18 cellular contexts compared by ENCODE assay signal in the genomic region with DNA sequence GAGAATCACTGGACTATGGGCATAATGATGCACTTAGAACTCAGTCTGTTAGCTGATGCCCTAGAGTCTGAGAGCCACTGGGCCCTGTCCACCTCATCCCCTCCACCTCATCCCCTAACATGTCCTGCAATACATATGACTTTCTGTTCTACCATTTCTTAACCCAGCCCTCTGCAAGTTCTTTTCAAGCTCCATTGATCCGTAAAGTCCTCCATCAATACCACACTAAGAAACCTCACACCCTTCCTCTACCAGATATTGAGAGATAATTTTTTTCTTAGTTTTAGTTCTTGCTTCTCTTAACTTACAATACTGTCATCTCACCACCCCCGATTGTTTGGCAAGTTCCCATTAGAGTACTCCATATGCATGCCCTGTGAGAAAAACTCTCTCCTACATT. TPM values are rescaled to one million over a fixed set of nuclear protein-coding genes. Genes with fewer than 3 reads are reported as not detected.
DNase-seq lines count a peak whose midpoint lies in the region; ATAC-seq, FAIRE-seq and TF ChIP-seq lines count a peak whose summit lies in the region.
"Had no signal": no experiment of that assay in that cellular context is flagged by ENCODE, and none has a peak within 500 bp of the region (broad histone marks: within the 10 kb centered on the region; RNA-seq: fewer than 3 reads in every experiment).

No MANE protein-coding gene starts in this region.

- ATAC-seq in GM21390 (IDR thresholded peaks at IDR 0.05; ENCODE audit: unreplicated experiment) = peak; percentile 81
- ATAC-seq in HG02981 (IDR thresholded peaks at IDR 0.05; ENCODE audit: unreplicated experiment) = peak; percentile 55
- ATAC-seq in CD8-positive, alpha-beta T cell = no peak
- ATAC-seq in body of pancreas = no peak
- ATAC-seq: natural killer cell had no signal

- peaks cover 21% of the 10 kb centered on the region for H3K4me1 ChIP-seq in OCI-LY3 (ENCODE audit: low read length)
- H3K4me1 ChIP-seq in CD8-positive, alpha-beta T cell (ENCODE audit: insufficient read depth, low read length) = no peaks in the 10 kb centered on the region
- no peaks in the 10 kb centered on the region for H3K4me1 ChIP-seq in body of pancreas
- H3K4me1 ChIP-seq: upper lobe of left lung had no signal

- H3K9ac ChIP-seq in OCI-LY3 (ENCODE audit: low read length) = no peak overlapping the region

- no peaks in the 10 kb centered on the region for H3K79me2 ChIP-seq in OCI-LY3 (ENCODE audit: low read length)

- H3K36me3 Mint-ChIP-seq in CD8-positive, alpha-beta T cell = no peaks in the 10 kb centered on the region
- H3K36me3 Mint-ChIP-seq: natural killer cell had no signal

- DNase-seq in GM18507 (ENCODE audit: extremely low spot score, insufficient read length, low read depth) (no peak), COR-L47 (lab: John Stamatoyannopoulos, UW) (no peak), body of pancreas (no peak), NCI-H146 treated with DMSO at 0.1 percent for 48 hours (lab: John Stamatoyannopoulos, UW; ENCODE audit: unreplicated experiment) (no peak)
- no peak for DNase-seq in CD8-positive, alpha-beta T cell
- DNase-seq: activated CD4-positive, alpha-beta T cell treated with anti-CD3 and anti-CD28 coated beads, Interleukin-2, amount 50 U/mL, for 4 hours; DMS153; natural killer cell; NCI-H1436; NCI-H526; retina; stimulated activated CD4-positive, alpha-beta T cell treated with anti-CD3 and anti-CD28 coated beads, Interleukin-1b, Interleukin-23, amount 100 ng/mL, for 48 hours; T-helper 9 cell; upper lobe of left lung had no signal

- peaks cover 2% of the 10 kb centered on the region for H3K27me3 Mint-ChIP-seq in CD8-positive, alpha-beta T cell (ENCODE audit: low read depth)

- FAIRE-seq in GM18507 (lab: Jason Lieb, UNC) = peak; percentile 85

- POLR2A ChIA-PET in CD8-positive, alpha-beta T cell (lab: Charles Lee) = no interaction called here

- H2AFZ ChIP-seq in OCI-LY3 (ENCODE audit: low read depth, low read length) = no peak overlapping the region

- H3K4me3 Mint-ChIP-seq in CD8-positive, alpha-beta T cell = no peak overlapping the region
- H3K4me3 Mint-ChIP-seq: natural killer cell had no signal

- intact Hi-C loops in CD8-positive, alpha-beta T cell (cut with DNase I, micrococcal nuclease) = no loop called here
- intact Hi-C loops in body of pancreas (cut with DNase I) = loop anchor here (10.0 kb wide), 2 partner anchors 119 to 549 kb away; a partner anchor contains a TSS

- no peaks in the 10 kb centered on the region for H4K20me1 ChIP-seq in OCI-LY3 (ENCODE audit: insufficient read depth, low read length)

- H3K4me1 Mint-ChIP-seq in CD8-positive, alpha-beta T cell (ENCODE audit: low read depth) = no peaks in the 10 kb centered on the region

- no peak overlapping the region for H3K27ac Mint-ChIP-seq in CD8-positive, alpha-beta T cell
- H3K27ac Mint-ChIP-seq: natural killer cell had no signal

- H3K9me3 ChIP-seq in OCI-LY3 (ENCODE audit: insufficient read depth, low read length) (no peaks in the 10 kb centered on the region), body of pancreas (no peaks in the 10 kb centered on the region)
- no peaks in the 10 kb centered on the region for H3K9me3 ChIP-seq in CD8-positive, alpha-beta T cell (ENCODE audit: low read length)
- H3K9me3 ChIP-seq: upper lobe of left lung had no signal

- H3K9me3 Mint-ChIP-seq in CD8-positive, alpha-beta T cell = no peaks in the 10 kb centered on the region
- H3K9me3 Mint-ChIP-seq: natural killer cell had no signal

- no peak for TF ChIP-seq POLR2A in body of pancreas (IDR thresholded peaks at IDR 0.05)

- TF ChIP-seq CTCF in OCI-LY3 (IDR thresholded peaks at IDR 0.05; ENCODE audit: low read depth, low read length) (no peak), body of pancreas (IDR thresholded peaks at IDR 0.05) (no peak)
- TF ChIP-seq CTCF in CD8-positive, alpha-beta T cell (IDR thresholded peaks at IDR 0.05) = no peak

- 71 to 72% methylated on average over 2 of the region's 2 CpGs for WGBS in body of pancreas, 2 donors

- H3K4me2 ChIP-seq in OCI-LY3 (ENCODE audit: low read length) = peak overlapping the region; percentile 3; the same call in 1 of the 2 replicates

- H3K4me3 ChIP-seq in OCI-LY3 (ENCODE audit: low read length) = no peak overlapping the region
- H3K4me3 ChIP-seq in CD8-positive, alpha-beta T cell (ENCODE audit: low read depth, low read length) = no peak overlapping the region
- H3K4me3 ChIP-seq in body of pancreas = no peak overlapping the region
- H3K4me3 ChIP-seq: upper lobe of left lung had no signal

- no peak overlapping the region for H3K27ac ChIP-seq in OCI-LY3 (ENCODE audit: low read length)
- H3K27ac ChIP-seq in CD8-positive, alpha-beta T cell (ENCODE audit: low read depth, low read length) = no peak overlapping the region
- H3K27ac ChIP-seq in body of pancreas = no peak overlapping the region
- H3K27ac ChIP-seq: upper lobe of left lung had no signal

- H3K27me3 ChIP-seq in OCI-LY3 (ENCODE audit: low read depth, low read length) = peaks cover 59% of the 10 kb centered on the region
- no peaks in the 10 kb centered on the region for H3K27me3 ChIP-seq in CD8-positive, alpha-beta T cell (ENCODE audit: insufficient read depth, low read length)
- H3K27me3 ChIP-seq in body of pancreas = no peaks in the 10 kb centered on the region
- H3K27me3 ChIP-seq: upper lobe of left lung had no signal

- CTCF ChIA-PET in CD8-positive, alpha-beta T cell (lab: Charles Lee) = no interaction called here

- no peaks in the 10 kb centered on the region for H3K36me3 ChIP-seq in OCI-LY3 (replicated peaks; ENCODE audit: low read depth, low read length)
- H3K36me3 ChIP-seq in CD8-positive, alpha-beta T cell (ENCODE audit: insufficient read depth, low read length) = no peaks in the 10 kb centered on the region
- no peaks in the 10 kb centered on the region for H3K36me3 ChIP-seq in body of pancreas (replicated peaks in 1 of 2; ENCODE audit: insufficient read depth in 1 of 2, low read depth in 2 of 2)
- H3K36me3 ChIP-seq: upper lobe of left lung had no signal

RNA-seq across cellular contexts. Expression of gene FCRL4, which starts 22.1 kb away (rescaled TPM):
- total RNA-seq in CD8-positive, alpha-beta T cell = not detected
- not detected for total RNA-seq in body of pancreas
- total RNA-seq: liver, natural killer cell, upper lobe of left lung had no signal

RNA-seq across cellular contexts. Expression of gene FCRL5, which starts 23.4 kb away (rescaled TPM):
- total RNA-seq in CD8-positive, alpha-beta T cell = under 1 TPM; 0.60 to 0.64 TPM
- under 1 TPM; 0.33 to 0.52 TPM for total RNA-seq in body of pancreas

Comparison
In these comparisons a context has a peak if more than half of its experiments do, and no peak if none do; other contexts are left out.
1. ATAC-seq: peak in GM21390 (single experiment) and HG02981 (single experiment); none in CD8-positive, alpha-beta T cell (single experiment) and body of pancreas (single experiment).